Comparison of ENCODE assay signal across 2 cellular contexts in genomic region chr11:95723353-95723942, GRCh38.
TF ChIP-seq lines count a peak whose summit lies in the region.

No MANE protein-coding gene starts in this region.

TF ChIP-seq in SK-N-SH treated with all-trans-retinoic acid at 6 μM for 48 hours, 23 proteins besides CTCF, POLR2A, EP300 and RAD21 (continued from another document):
- no peak for TF ChIP-seq ARNTL (CRISPR knock-in tag; IDR thresholded peaks at IDR 0.05; ENCODE audit: borderline replicate concordance, low read depth)
- TF ChIP-seq TCF4 (CRISPR knock-in tag; IDR thresholded peaks at IDR 0.05; ENCODE audit: borderline replicate concordance): no peak

TF ChIP-seq in SK-N-SH, 30 proteins besides CTCF, POLR2A, EP300 and RAD21 (continued from another document):
- TF ChIP-seq REST (IDR thresholded peaks at IDR 0.05; ENCODE audit: low read depth, low read length) (no peak), NRF1 (IDR thresholded peaks at IDR 0.05; ENCODE audit: low read depth, low read length) (no peak)
